Comparison of ENCODE assay signal across 8 cellular contexts in genomic region chr2:177149155-177149503, GRCh38.
DNase-seq lines count a peak whose midpoint lies in the region; ATAC-seq and TF ChIP-seq lines count a peak whose summit lies in the region.

No MANE protein-coding gene starts in this region.

- peak; percentile 40 for TF ChIP-seq CTCF in CD8-positive, alpha-beta T cell (IDR thresholded peaks at IDR 0.05)
- TF ChIP-seq CTCF in OCI-LY1 (IDR thresholded peaks at IDR 0.05; ENCODE audit: low read length), result no peak
- TF ChIP-seq CTCF in dorsolateral prefrontal cortex (IDR thresholded peaks at IDR 0.05 in 54 of 56, conservative IDR thresholded peaks at IDR 0.05 in 2 of 56; ENCODE audit: low read depth in 1 of 56, partially characterized antibody in 56 of 56), result peak in 19 of 56 donors; percentile 1 to 59 (median 32)
- no peak for TF ChIP-seq CTCF in neural progenitor cell (IDR thresholded peaks at IDR 0.05)

- peak overlapping the region; percentile 69 for H3K4me3 ChIP-seq in CD8-positive, alpha-beta T cell (ENCODE audit: low read depth, low read length)
- peak overlapping the region; percentile 56 for H3K4me3 ChIP-seq in OCI-LY1 (ENCODE audit: low read depth, low read length, poor library complexity, severe bottlenecking)
- H3K4me3 ChIP-seq in dorsolateral prefrontal cortex, result peak overlapping the region in 39 of 59 donors; percentile 30 to 73 (median 57)
- peak overlapping the region; percentile 50 for H3K4me3 ChIP-seq in neural progenitor cell

- H3K9me3 ChIP-seq in CD8-positive, alpha-beta T cell (ENCODE audit: low read length), result no peaks in the 10 kb centered on the region
- H3K9me3 ChIP-seq in OCI-LY1 (ENCODE audit: low read length) (no peaks in the 10 kb centered on the region), neural progenitor cell (ENCODE audit: low read depth) (no peaks in the 10 kb centered on the region)

- no peak overlapping the region for H2AFZ ChIP-seq in OCI-LY1 (ENCODE audit: low read length)
- no peak overlapping the region for H2AFZ ChIP-seq in neural progenitor cell (replicated peaks)

- peak overlapping the region; percentile 86 for H3K4me3 Mint-ChIP-seq in CD8-positive, alpha-beta T cell
- peak overlapping the region; percentile 84 for H3K4me3 Mint-ChIP-seq in neural progenitor cell

- ATAC-seq in CD8-positive, alpha-beta T cell, result no peak
- no peak for ATAC-seq in GM19455 (IDR thresholded peaks at IDR 0.05; ENCODE audit: unreplicated experiment)

- H3K4me2 ChIP-seq in OCI-LY1 (ENCODE audit: low read length) (peak overlapping the region; percentile 85), neural progenitor cell (peak overlapping the region; percentile 81)

- peaks cover 14% of the 10 kb centered on the region for H3K27me3 ChIP-seq in CD8-positive, alpha-beta T cell (ENCODE audit: insufficient read depth, low read length)
- no peaks in the 10 kb centered on the region for H3K27me3 ChIP-seq in OCI-LY1 (ENCODE audit: insufficient read depth, low read length)
- peaks cover 0 to 43% (median 12%) of the 10 kb centered on the region in 45 donors for H3K27me3 ChIP-seq in dorsolateral prefrontal cortex
- peaks cover 32% of the 10 kb centered on the region for H3K27me3 ChIP-seq in neural progenitor cell

- no peak overlapping the region for H3K27ac Mint-ChIP-seq in CD8-positive, alpha-beta T cell
- no peak overlapping the region for H3K27ac Mint-ChIP-seq in neural progenitor cell

- POLR2A ChIA-PET in CD8-positive, alpha-beta T cell (lab: Charles Lee), result interaction anchor here (0.6 kb wide), 1 partner anchor 161 kb away, joined by 3 read pairs; no protein-coding TSS in a partner anchor

- H3K9ac ChIP-seq in OCI-LY1 (ENCODE audit: low read length) (no peak overlapping the region; the same call in 1 of the 2 replicates), neural progenitor cell (no peak overlapping the region)

- no peak overlapping the region for H3K27ac ChIP-seq in CD8-positive, alpha-beta T cell (ENCODE audit: low read depth, low read length)
- H3K27ac ChIP-seq in OCI-LY1 (ENCODE audit: low read depth, low read length, poor library complexity, severe bottlenecking) (no peak overlapping the region), dorsolateral prefrontal cortex (no peak overlapping the region), neural progenitor cell (no peak overlapping the region)

- no peaks in the 10 kb centered on the region for H3K9me3 Mint-ChIP-seq in CD8-positive, alpha-beta T cell
- no peaks in the 10 kb centered on the region for H3K9me3 Mint-ChIP-seq in neural progenitor cell

- no peaks in the 10 kb centered on the region for H3K36me3 ChIP-seq in CD8-positive, alpha-beta T cell (ENCODE audit: insufficient read depth, low read length)
- H3K36me3 ChIP-seq in OCI-LY1 (ENCODE audit: insufficient read depth, low read length) (no peaks in the 10 kb centered on the region), neural progenitor cell (no peaks in the 10 kb centered on the region)

- no peak for DNase-seq in CD8-positive, alpha-beta T cell
- no peak for DNase-seq in dorsolateral prefrontal cortex
- no peak for DNase-seq in neural progenitor cell (ENCODE audit: low spot score)
- DNase-seq in ecto neural progenitor cell (ENCODE audit: low spot score), result no peak
- DNase-seq in NCI-H1436 (lab: John Stamatoyannopoulos, UW), result no peak
- DNase-seq in C1 segment of cervical spinal cord (lab: John Stamatoyannopoulos, UW), result no peak

- intact Hi-C loops in CD8-positive, alpha-beta T cell (cut with DNase I, micrococcal nuclease), result loop anchor here (1.0 to 10.0 kb wide), 13 partner anchors 317 to 1897 kb away; partner anchors contain the start of genes LNPK (in 1 of the 2) and RBM45 (in 1 of the 2)
- intact Hi-C loops in dorsolateral prefrontal cortex (cut with DNase I), result loop anchor here (5.0 kb wide), 3 partner anchors 512 to 1022 kb away; partner anchors contain the start of gene HOXD8 (in 1 of the 2)

- no peaks in the 10 kb centered on the region for H3K79me2 ChIP-seq in OCI-LY1 (ENCODE audit: insufficient read depth, low read length)
- H3K79me2 ChIP-seq in neural progenitor cell (ENCODE audit: low read depth), result no peaks in the 10 kb centered on the region

- H3K4me1 Mint-ChIP-seq in CD8-positive, alpha-beta T cell (ENCODE audit: low read depth), result peaks cover 16% of the 10 kb centered on the region
- peaks cover 5% of the 10 kb centered on the region for H3K4me1 Mint-ChIP-seq in neural progenitor cell

- peaks cover 29% of the 10 kb centered on the region for H3K27me3 Mint-ChIP-seq in CD8-positive, alpha-beta T cell (ENCODE audit: low read depth)
- peaks cover 9% of the 10 kb centered on the region for H3K27me3 Mint-ChIP-seq in neural progenitor cell (ENCODE audit: insufficient read depth, low read depth)

- no peaks in the 10 kb centered on the region for H3K36me3 Mint-ChIP-seq in CD8-positive, alpha-beta T cell
- no peaks in the 10 kb centered on the region for H3K36me3 Mint-ChIP-seq in neural progenitor cell

- CTCF ChIA-PET in CD8-positive, alpha-beta T cell (lab: Charles Lee), result interaction anchor here (0.7 to 3.0 kb wide), 33 partner anchors 9 to 1022 kb away, joined by 3 to 39 read pairs (median 5); partner anchors contain the start of gene NFE2L2

- H3K9me2 ChIP-seq in OCI-LY1 (ENCODE audit: low read depth, low read length), result no peaks in the 10 kb centered on the region

- H4K20me1 ChIP-seq in OCI-LY1 (ENCODE audit: insufficient read depth, low read length), result no peaks in the 10 kb centered on the region
- no peaks in the 10 kb centered on the region for H4K20me1 ChIP-seq in neural progenitor cell (ENCODE audit: low read depth)

- H3K4me1 ChIP-seq in CD8-positive, alpha-beta T cell (ENCODE audit: insufficient read depth, low read length), result peaks cover 11% of the 10 kb centered on the region
- H3K4me1 ChIP-seq in OCI-LY1 (ENCODE audit: insufficient read depth, low read length, severe bottlenecking) (peaks cover 9% of the 10 kb centered on the region), neural progenitor cell (peaks cover 4% of the 10 kb centered on the region)

- H3F3A ChIP-seq in OCI-LY1 (ENCODE audit: insufficient read depth, low read length) (no peaks in the 10 kb centered on the region), neural progenitor cell (ENCODE audit: low read depth) (peaks cover 5% of the 10 kb centered on the region)
